In the genomic region with DNA sequence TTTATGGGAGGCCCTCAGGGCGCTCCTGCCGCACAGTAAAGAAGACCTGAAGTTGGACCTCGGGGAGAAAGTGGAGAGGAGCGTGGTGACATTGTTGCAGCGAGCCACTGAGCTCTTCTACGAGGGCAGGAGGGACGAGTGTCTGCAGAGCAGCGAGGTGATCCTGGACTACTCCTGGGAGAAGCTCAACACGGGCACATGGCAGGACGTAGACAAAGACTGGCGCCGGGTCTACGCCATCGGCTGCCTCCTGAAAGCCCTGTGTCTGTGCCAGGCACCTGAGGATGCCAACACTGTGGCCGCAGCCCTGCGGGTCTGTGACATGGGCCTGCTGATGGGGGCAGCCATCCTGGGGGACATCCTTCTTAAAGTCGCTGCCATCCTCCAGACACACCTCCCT, we compare ENCODE assay signal across 21 cellular contexts. TPM values are rescaled to one million over a fixed set of nuclear protein-coding genes. Genes with fewer than 3 reads are reported as not detected.
A peak's percentile ranks its signal among the peaks of the same experiment; 100 is the strongest.
DNase-seq lines count a peak whose midpoint lies in the region; ATAC-seq and TF ChIP-seq lines count a peak whose summit lies in the region.
"Had no signal": no experiment of that assay in that cellular context is flagged by ENCODE, and none has a peak within 500 bp of the region (broad histone marks: within the 10 kb centered on the region; RNA-seq: fewer than 3 reads in every experiment).

No MANE protein-coding gene starts in this region.

- H2AFZ ChIP-seq in Karpas-422 (ENCODE audit: low read length) = no peak overlapping the region

- H3K9ac ChIP-seq in Karpas-422 (ENCODE audit: low read length) = no peak overlapping the region
- H3K9ac ChIP-seq in endodermal cell (ENCODE audit: extremely low read depth, low read length, poor library complexity, severe bottlenecking) = no peak overlapping the region

- H3K4me1 ChIP-seq in Karpas-422 (ENCODE audit: low read length) = peaks cover 8% of the 10 kb centered on the region
- peaks cover 2% of the 10 kb centered on the region for H3K4me1 ChIP-seq in endodermal cell (ENCODE audit: control insufficient read depth, insufficient read depth, low read length)
- H3K4me1 ChIP-seq: A549, BE2C had no signal

- H3K9me3 ChIP-seq in Karpas-422 (ENCODE audit: low read length) = no peaks in the 10 kb centered on the region
- H3K9me3 ChIP-seq in endodermal cell (ENCODE audit: control insufficient read depth, low read length) = no peaks in the 10 kb centered on the region
- H3K9me3 ChIP-seq: A549, BE2C had no signal

- H3K4me3 ChIP-seq in Karpas-422 (ENCODE audit: low read length) (no peak overlapping the region), endodermal cell (ENCODE audit: low read length) (no peak overlapping the region)
- H3K4me3 ChIP-seq: A549 had no signal

- 95 to 96% methylated on average over 9 to 17 of the region's 17 CpGs for WGBS in endodermal cell (ENCODE audit: insufficient coverage in 1 of 2, insufficient read length in 1 of 2), 2 experiments

- no peak for ATAC-seq in activated CD8-positive, alpha-beta T cell treated with anti-CD3 and anti-CD28 coated beads for 36 hours
- no peak for ATAC-seq in activated CD8-positive, alpha-beta T cell treated with anti-CD3 and anti-CD28 coated beads, Interleukin-2, amount 10 ng/mL, durations not matched to agents 7 days and 5 days
- ATAC-seq in HG03571 (IDR thresholded peaks at IDR 0.05; ENCODE audit: unreplicated experiment) (no peak), HG03457 (IDR thresholded peaks at IDR 0.05; ENCODE audit: unreplicated experiment) (no peak)
- no peak for ATAC-seq in activated naive CD8-positive, alpha-beta T cell treated with anti-CD3 and anti-CD28 coated beads, Interleukin-2, amount 50 U/mL, for 24 hours
- ATAC-seq: A549, HCT116 had no signal

- no peaks in the 10 kb centered on the region for H3K36me3 ChIP-seq in Karpas-422 (ENCODE audit: insufficient read depth, low read length)
- peaks cover 4% of the 10 kb centered on the region for H3K36me3 ChIP-seq in endodermal cell (ENCODE audit: control insufficient read depth, insufficient read depth, low read length)

- no peak for DNase-seq in activated CD8-positive, alpha-beta T cell treated with anti-CD3 and anti-CD28 coated beads for 36 hours
- DNase-seq in activated CD8-positive, alpha-beta T cell treated with anti-CD3 and anti-CD28 coated beads, Interleukin-2, amount 10 ng/mL, durations not matched to agents 7 days and 5 days = no peak
- peak; percentile 29 for DNase-seq in Karpas-422
- no peak for DNase-seq in endodermal cell
- DNase-seq in posterior vena cava (ENCODE audit: low spot score) = peak; percentile 75
- no peak for DNase-seq in activated naive CD8-positive, alpha-beta T cell treated with anti-CD3 and anti-CD28 coated beads, Interleukin-2, amount 50 U/mL, for 24 hours
- DNase-seq: 8988T; ACHN; AML-193; BE2C; C1 segment of cervical spinal cord; Calu3; CD4-positive, alpha-beta memory T cell; COR-L47; DMS53; DMS79 treated with DMSO at 0.1 percent for 48 hours; H9 had no signal

- no peak overlapping the region for H3K4me2 ChIP-seq in Karpas-422 (ENCODE audit: low read depth, low read length, poor library complexity, severe bottlenecking)
- H3K4me2 ChIP-seq: A549 had no signal

- intact Hi-C loops in activated CD8-positive, alpha-beta T cell treated with anti-CD3 and anti-CD28 coated beads for 36 hours (cut with micrococcal nuclease) = no loop called here
- intact Hi-C loops in posterior vena cava (cut with DNase I) = no loop called here

- peaks cover 14% of the 10 kb centered on the region for H3K36me3 Mint-ChIP-seq in activated CD8-positive, alpha-beta T cell treated with anti-CD3 and anti-CD28 coated beads for 36 hours (ENCODE audit: low read depth)
- peaks cover 31% of the 10 kb centered on the region for H3K36me3 Mint-ChIP-seq in activated CD8-positive, alpha-beta T cell treated with anti-CD3 and anti-CD28 coated beads, Interleukin-2, amount 10 ng/mL, durations not matched to agents 7 days and 5 days (ENCODE audit: low read depth)
- peaks cover 17% of the 10 kb centered on the region for H3K36me3 Mint-ChIP-seq in endodermal cell (ENCODE audit: low read depth)
- peaks cover 7% of the 10 kb centered on the region for H3K36me3 Mint-ChIP-seq in activated naive CD8-positive, alpha-beta T cell treated with anti-CD3 and anti-CD28 coated beads, Interleukin-2, amount 50 U/mL, for 24 hours (ENCODE audit: low read depth)

- no peaks in the 10 kb centered on the region for H3K9me3 Mint-ChIP-seq in activated CD8-positive, alpha-beta T cell treated with anti-CD3 and anti-CD28 coated beads for 36 hours
- H3K9me3 Mint-ChIP-seq in activated CD8-positive, alpha-beta T cell treated with anti-CD3 and anti-CD28 coated beads, Interleukin-2, amount 10 ng/mL, durations not matched to agents 7 days and 5 days (ENCODE audit: insufficient read depth) = no peaks in the 10 kb centered on the region
- H3K9me3 Mint-ChIP-seq in endodermal cell = no peaks in the 10 kb centered on the region
- H3K9me3 Mint-ChIP-seq in activated naive CD8-positive, alpha-beta T cell treated with anti-CD3 and anti-CD28 coated beads, Interleukin-2, amount 50 U/mL, for 24 hours = no peaks in the 10 kb centered on the region
- H3K9me3 Mint-ChIP-seq: CD4-positive, alpha-beta memory T cell; H9 had no signal

- no peak for TF ChIP-seq CTCF in activated CD8-positive, alpha-beta T cell treated with anti-CD3 and anti-CD28 coated beads for 36 hours (IDR thresholded peaks at IDR 0.05)
- no peak for TF ChIP-seq CTCF in endodermal cell (conservative IDR thresholded peaks at IDR 0.05)

- H3K79me2 ChIP-seq in Karpas-422 (ENCODE audit: low read length) = no peaks in the 10 kb centered on the region; the same call in 1 of the 2 replicates

- H3K4me3 Mint-ChIP-seq in activated CD8-positive, alpha-beta T cell treated with anti-CD3 and anti-CD28 coated beads for 36 hours = no peak overlapping the region
- H3K4me3 Mint-ChIP-seq in activated CD8-positive, alpha-beta T cell treated with anti-CD3 and anti-CD28 coated beads, Interleukin-2, amount 10 ng/mL, durations not matched to agents 7 days and 5 days = no peak overlapping the region
- H3K4me3 Mint-ChIP-seq in endodermal cell = no peak overlapping the region
- no peak overlapping the region for H3K4me3 Mint-ChIP-seq in activated naive CD8-positive, alpha-beta T cell treated with anti-CD3 and anti-CD28 coated beads, Interleukin-2, amount 50 U/mL, for 24 hours
- H3K4me3 Mint-ChIP-seq: CD4-positive, alpha-beta memory T cell; H9 had no signal

- POLR2A ChIA-PET in activated CD8-positive, alpha-beta T cell treated with anti-CD3 and anti-CD28 coated beads for 36 hours (lab: Charles Lee) = interaction anchor here (0.7 to 2.3 kb wide), 4 partner anchors 11 to 20 kb away, joined by 3 to 10 read pairs (median 6); no protein-coding TSS in a partner anchor
- POLR2A ChIA-PET in activated CD8-positive, alpha-beta T cell treated with anti-CD3 and anti-CD28 coated beads, Interleukin-2, amount 10 ng/mL, durations not matched to agents 7 days and 5 days (lab: Charles Lee) = no interaction called here

- H3K9me2 ChIP-seq in Karpas-422 (replicated peaks; ENCODE audit: insufficient read depth, low read length) = no peaks in the 10 kb centered on the region

- H4K20me1 ChIP-seq in Karpas-422 (ENCODE audit: insufficient read depth, low read depth, low read length) = no peaks in the 10 kb centered on the region

- H3K4me1 Mint-ChIP-seq in activated CD8-positive, alpha-beta T cell treated with anti-CD3 and anti-CD28 coated beads for 36 hours (ENCODE audit: low read depth) = peaks cover 11% of the 10 kb centered on the region
- H3K4me1 Mint-ChIP-seq in activated CD8-positive, alpha-beta T cell treated with anti-CD3 and anti-CD28 coated beads, Interleukin-2, amount 10 ng/mL, durations not matched to agents 7 days and 5 days (ENCODE audit: low read depth) = peaks cover 17% of the 10 kb centered on the region
- H3K4me1 Mint-ChIP-seq in endodermal cell = peaks cover 7% of the 10 kb centered on the region
- H3K4me1 Mint-ChIP-seq in activated naive CD8-positive, alpha-beta T cell treated with anti-CD3 and anti-CD28 coated beads, Interleukin-2, amount 50 U/mL, for 24 hours = peaks cover 11% of the 10 kb centered on the region
- H3K4me1 Mint-ChIP-seq: H9 had no signal

- H3K27ac Mint-ChIP-seq in activated CD8-positive, alpha-beta T cell treated with anti-CD3 and anti-CD28 coated beads for 36 hours = peak overlapping the region; percentile 7
- H3K27ac Mint-ChIP-seq in activated CD8-positive, alpha-beta T cell treated with anti-CD3 and anti-CD28 coated beads, Interleukin-2, amount 10 ng/mL, durations not matched to agents 7 days and 5 days = no peak overlapping the region
- H3K27ac Mint-ChIP-seq in endodermal cell = peak overlapping the region; percentile 70
- no peak overlapping the region for H3K27ac Mint-ChIP-seq in activated naive CD8-positive, alpha-beta T cell treated with anti-CD3 and anti-CD28 coated beads, Interleukin-2, amount 50 U/mL, for 24 hours
- H3K27ac Mint-ChIP-seq: CD4-positive, alpha-beta memory T cell had no signal

- H3K27me3 Mint-ChIP-seq in activated CD8-positive, alpha-beta T cell treated with anti-CD3 and anti-CD28 coated beads for 36 hours = no peaks in the 10 kb centered on the region
- no peaks in the 10 kb centered on the region for H3K27me3 Mint-ChIP-seq in activated CD8-positive, alpha-beta T cell treated with anti-CD3 and anti-CD28 coated beads, Interleukin-2, amount 10 ng/mL, durations not matched to agents 7 days and 5 days (ENCODE audit: low read depth)
- H3K27me3 Mint-ChIP-seq in endodermal cell (ENCODE audit: insufficient read depth) = no peaks in the 10 kb centered on the region
- no peaks in the 10 kb centered on the region for H3K27me3 Mint-ChIP-seq in activated naive CD8-positive, alpha-beta T cell treated with anti-CD3 and anti-CD28 coated beads, Interleukin-2, amount 50 U/mL, for 24 hours
- H3K27me3 Mint-ChIP-seq: CD4-positive, alpha-beta memory T cell had no signal

- no peaks in the 10 kb centered on the region for H3K27me3 ChIP-seq in Karpas-422 (ENCODE audit: low read length)
- no peaks in the 10 kb centered on the region for H3K27me3 ChIP-seq in endodermal cell (ENCODE audit: control insufficient read depth, insufficient read depth, low read length, poor library complexity, severe bottlenecking)
- H3K27me3 ChIP-seq: BE2C had no signal

- H3K27ac ChIP-seq in Karpas-422 (ENCODE audit: low read length) (no peak overlapping the region), endodermal cell (ENCODE audit: low read depth, low read length) (no peak overlapping the region)
- H3K27ac ChIP-seq: A549 had no signal

- CTCF ChIA-PET in activated CD8-positive, alpha-beta T cell treated with anti-CD3 and anti-CD28 coated beads for 36 hours (lab: Charles Lee) = interaction anchor here (1.0 to 2.5 kb wide), 5 partner anchors 20 to 41 kb away, joined by 3 to 13 read pairs (median 6); no protein-coding TSS in a partner anchor
- CTCF ChIA-PET in activated CD8-positive, alpha-beta T cell treated with anti-CD3 and anti-CD28 coated beads, Interleukin-2, amount 10 ng/mL, durations not matched to agents 7 days and 5 days (lab: Charles Lee) = interaction anchor here (1.9 to 2.5 kb wide), 2 partner anchors 31 to 37 kb away, joined by 8 to 12 read pairs; no protein-coding TSS in a partner anchor

RNA-seq across cellular contexts. Expression of a gene that starts 6.8 kb away (rescaled TPM):
- 10 to 100 TPM; 10.9 to 12.7 TPM for total RNA-seq in activated CD8-positive, alpha-beta T cell treated with anti-CD3 and anti-CD28 coated beads for 36 hours
- total RNA-seq in activated CD8-positive, alpha-beta T cell treated with anti-CD3 and anti-CD28 coated beads, Interleukin-2, amount 10 ng/mL, durations not matched to agents 7 days and 5 days = 10 to 100 TPM; 14.7 to 15.0 TPM
- 1.9 and 3.1 TPM in 2 replicates for total RNA-seq in Karpas-422 (2014; rRNA removed; shearing (Covaris generic); ENCODE audit: low replicate concordance)
- total RNA-seq in endodermal cell (10 to 100 TPM; 11.0 to 12.1 TPM), posterior vena cava (1 to 10 TPM; 4.4 to 4.6 TPM)
- 9.1 TPM for polyA plus RNA-seq in endodermal cell (2013, experiment 1 of 2)
- polyA plus RNA-seq in endodermal cell (2013, experiment 2 of 2) = 6.2 TPM

RNA-seq across cellular contexts. Expression of a gene that starts 58.4 kb away (rescaled TPM):
- 100 to 1,000 TPM; 150 to 156 TPM for total RNA-seq in activated CD8-positive, alpha-beta T cell treated with anti-CD3 and anti-CD28 coated beads for 36 hours
- total RNA-seq in activated CD8-positive, alpha-beta T cell treated with anti-CD3 and anti-CD28 coated beads, Interleukin-2, amount 10 ng/mL, durations not matched to agents 7 days and 5 days = 10 to 100 TPM; 87.3 to 94.9 TPM
- total RNA-seq in Karpas-422 (2014; rRNA removed; shearing (Covaris generic); ENCODE audit: low replicate concordance) = 59.2 and 77.8 TPM in 2 replicates
- total RNA-seq in endodermal cell (10 to 100 TPM; 22.3 to 22.4 TPM), posterior vena cava (10 to 100 TPM; 45.3 to 52.0 TPM)
- 51.9 TPM for polyA plus RNA-seq in endodermal cell (2013, experiment 1 of 2)
- 43.8 TPM for polyA plus RNA-seq in endodermal cell (2013, experiment 2 of 2)

Comparison
In these comparisons a context has a peak if more than half of its experiments do, and no peak if none do; other contexts are left out.
1. H3K27ac Mint-ChIP-seq: peak in activated CD8-positive, alpha-beta T cell treated with anti-CD3 and anti-CD28 coated beads for 36 hours (single experiment) and endodermal cell (single experiment); none in activated CD8-positive, alpha-beta T cell treated with anti-CD3 and anti-CD28 coated beads, Interleukin-2, amount 10 ng/mL, durations not matched to agents 7 days and 5 days (single experiment) and activated naive CD8-positive, alpha-beta T cell treated with anti-CD3 and anti-CD28 coated beads, Interleukin-2, amount 50 U/mL, for 24 hours (single experiment).
2. DNase-seq: peak in Karpas-422 (single experiment) and posterior vena cava (single experiment); none in activated CD8-positive, alpha-beta T cell treated with anti-CD3 and anti-CD28 coated beads for 36 hours (single experiment), activated CD8-positive, alpha-beta T cell treated with anti-CD3 and anti-CD28 coated beads, Interleukin-2, amount 10 ng/mL, durations not matched to agents 7 days and 5 days (single experiment), endodermal cell (single experiment) and activated naive CD8-positive, alpha-beta T cell treated with anti-CD3 and anti-CD28 coated beads, Interleukin-2, amount 50 U/mL, for 24 hours (single experiment).